In genomic region chr3:108342829-108343478, GRCh38 we compare ENCODE assay signal across 1 cellular context.
TF ChIP-seq lines count a peak whose summit lies in the region.

No MANE protein-coding gene starts in this region.

TF ChIP-seq in HepG2, 621 proteins besides CTCF, POLR2A, EP300 and RAD21 (continued from another document):
- no peak for TF ChIP-seq GMEB2 (CRISPR knock-in tag; IDR thresholded peaks at IDR 0.05; ENCODE audit: low read depth)
- no peak for TF ChIP-seq ATF6 (CRISPR knock-in tag; conservative IDR thresholded peaks at IDR 0.05)
- TF ChIP-seq ZNF768 (CRISPR knock-in tag; IDR thresholded peaks at IDR 0.05): no peak
- TF ChIP-seq MED13 (CRISPR knock-in tag; IDR thresholded peaks at IDR 0.05): no peak
- no peak for TF ChIP-seq EED (CRISPR knock-in tag; IDR thresholded peaks at IDR 0.05)
- no peak for TF ChIP-seq NCOA1 (CRISPR knock-in tag; IDR thresholded peaks at IDR 0.05)
- TF ChIP-seq KLF13 (CRISPR knock-in tag; IDR thresholded peaks at IDR 0.05): no peak
- no peak for TF ChIP-seq KMT2A (CRISPR knock-in tag; IDR thresholded peaks at IDR 0.05)
- TF ChIP-seq ZBTB40 (IDR thresholded peaks at IDR 0.05): no peak
- no peak for TF ChIP-seq ZBTB40 (CRISPR knock-in tag; IDR thresholded peaks at IDR 0.05)
- no peak for TF ChIP-seq ZKSCAN1 (IDR thresholded peaks at IDR 0.05; ENCODE audit: low read length)
- TF ChIP-seq ZIK1 (CRISPR knock-in tag; IDR thresholded peaks at IDR 0.05; ENCODE audit: borderline replicate concordance, low read depth): no peak
- no peak for TF ChIP-seq ZNF704 (CRISPR knock-in tag; IDR thresholded peaks at IDR 0.05; ENCODE audit: borderline replicate concordance)
- no peak for TF ChIP-seq SATB2 (CRISPR knock-in tag; IDR thresholded peaks at IDR 0.05)
- TF ChIP-seq ZBTB46 (CRISPR knock-in tag; IDR thresholded peaks at IDR 0.05; ENCODE audit: borderline replicate concordance): no peak
- no peak for TF ChIP-seq PCBP1 (IDR thresholded peaks at IDR 0.05; ENCODE audit: borderline replicate concordance, low read depth, low read length)
- TF ChIP-seq PBX3 (CRISPR knock-in tag; IDR thresholded peaks at IDR 0.05; ENCODE audit: borderline replicate concordance): no peak
